ENCODE assay signal across 22 cellular contexts in genomic region chr9:69678843-69679538, GRCh38.
"Had no signal": no experiment of that assay in that cellular context is flagged by ENCODE, and none has a peak within 500 bp of the region (broad histone marks: within the 10 kb centered on the region; RNA-seq: fewer than 3 reads in every experiment).

No MANE protein-coding gene starts in this region.

- H3K4me1 ChIP-seq: neural progenitor cell, sigmoid colon had no signal

- H3K4me2 ChIP-seq: neural progenitor cell, smooth muscle cell had no signal

- H3K27ac ChIP-seq: brain microvascular endothelial cell, gastroesophageal sphincter, heart right ventricle, lower lobe of right lung, neural progenitor cell, sigmoid colon, transverse colon, vagina, WERI-Rb-1 had no signal

- H3K9me3 ChIP-seq: gastroesophageal sphincter, heart right ventricle, lower lobe of right lung, sigmoid colon, transverse colon, vagina had no signal

- H3K4me3 ChIP-seq: gastroesophageal sphincter, heart right ventricle, lower lobe of right lung, neural progenitor cell, sigmoid colon, smooth muscle cell, transverse colon, vagina had no signal

- DNase-seq: activated gamma-delta T cell treated with Interleukin-2 at 50 U/mL for 16 hours; activated T-cell treated with anti-CD3 and anti-CD28 coated beads, Interleukin-2, amount 50 U/mL, for 1 hour; aorta; brain microvascular endothelial cell; central memory CD4-positive, alpha-beta T cell; effector memory CD4-positive, alpha-beta T cell; heart right ventricle; kidney; lower lobe of right lung; naive thymus-derived CD8-positive, alpha-beta T cell; posterior cingulate gyrus; sigmoid colon; stimulated activated CD4-positive, alpha-beta T cell treated with anti-CD3 and anti-CD28 coated beads, Interleukin-15, amount 100 ng/mL, for 24 hours; stimulated activated CD4-positive, alpha-beta T cell treated with anti-CD3 and anti-CD28 coated beads, Interleukin-2, amount 100 ng/mL, for 48 hours; stimulated activated CD8-positive, alpha-beta memory T cell treated with anti-CD3 and anti-CD28 coated beads, Interleukin-4, amount 100 ng/mL, for 48 hours; stimulated activated naive B cell treated with anti-CD40 and anti-IgM and Interleukin-4, amounts not matched to agents 10 μg/mL and 1 μg/mL and 100 μg/mL, for 72 hours; transverse colon; WERI-Rb-1 had no signal

- FAIRE-seq: kidney had no signal

- H3K36me3 ChIP-seq: brain microvascular endothelial cell, gastroesophageal sphincter, heart right ventricle, lower lobe of right lung, neural progenitor cell, sigmoid colon, transverse colon, vagina, WERI-Rb-1 had no signal

- H2AFZ ChIP-seq: neural progenitor cell had no signal

- H3K27me3 ChIP-seq: brain microvascular endothelial cell, gastroesophageal sphincter, heart right ventricle, neural progenitor cell, sigmoid colon, transverse colon, vagina had no signal

- H3K9ac ChIP-seq: neural progenitor cell had no signal
